9 cellular contexts compared by ENCODE assay signal in the genomic region with DNA sequence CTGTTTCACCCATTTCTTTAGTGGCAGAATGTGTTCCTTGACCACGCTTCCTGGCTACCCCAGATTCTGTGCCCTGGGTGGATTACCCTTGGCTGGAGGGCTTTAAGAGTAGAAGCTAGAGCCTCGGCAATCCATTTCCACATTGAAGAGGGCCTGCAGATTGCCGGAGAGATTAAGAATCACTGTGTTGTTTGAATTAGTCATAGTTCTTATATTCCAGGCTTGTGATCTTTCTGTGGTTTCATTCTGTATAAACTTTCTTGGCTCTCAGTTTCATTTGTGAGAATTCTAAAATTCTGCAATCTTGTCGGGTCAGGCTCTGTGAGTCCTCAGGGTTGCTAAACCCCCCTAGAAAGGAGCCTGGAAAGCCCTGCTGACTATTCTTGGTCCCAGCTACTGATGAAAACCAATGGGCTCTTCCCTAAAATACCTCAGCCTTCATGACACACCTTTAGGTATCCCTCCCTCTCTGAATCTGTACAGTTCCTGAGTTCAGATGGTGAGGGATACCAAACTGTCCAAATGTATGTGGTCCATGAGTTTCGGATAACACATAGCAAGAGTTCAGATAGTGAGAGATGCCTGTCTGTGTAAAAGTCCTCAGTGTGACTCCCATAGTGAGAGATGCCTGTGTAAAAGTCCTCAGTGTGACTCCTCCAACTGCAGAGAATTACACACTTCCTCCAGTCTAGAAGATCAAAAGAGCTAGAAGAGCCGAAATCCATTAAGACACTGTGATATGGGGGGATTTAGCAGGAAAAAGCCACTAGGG. TPM values are rescaled to one million over a fixed set of nuclear protein-coding genes. Genes with fewer than 3 reads are reported as not detected.
DNase-seq lines count a peak whose midpoint lies in the region; ATAC-seq, FAIRE-seq and TF ChIP-seq lines count a peak whose summit lies in the region.
"Had no signal": no experiment of that assay in that cellular context is flagged by ENCODE, and none has a peak within 500 bp of the region (broad histone marks: within the 10 kb centered on the region; RNA-seq: fewer than 3 reads in every experiment).

No MANE protein-coding gene starts in this region.

- DNase-seq in CD4-positive, CD25-positive, alpha-beta regulatory T cell: peak in 1 of 3 donors; percentile 17
- no peak for DNase-seq in GM12878 (ENCODE audit: low read depth, low spot score)
- DNase-seq in natural killer cell: no peak
- DNase-seq in stimulated activated CD8-positive, alpha-beta memory T cell treated with anti-CD3 and anti-CD28 coated beads, Interleukin-4, amount 100 ng/mL, for 48 hours: no peak
- DNase-seq: NCI-H1694 had no signal

- in situ Hi-C loops in GM12878 (cut with MboI): no loop called here

- peak overlapping the region; percentile 44 for H3K27ac ChIP-seq in CD4-positive, CD25-positive, alpha-beta regulatory T cell (ENCODE audit: insufficient read depth, low read length, poor library complexity, severe bottlenecking)
- no peak overlapping the region for H3K27ac ChIP-seq in GM12878 (ENCODE audit: control insufficient read depth, insufficient read depth)

- no peaks in the 10 kb centered on the region for H3K27me3 ChIP-seq in CD4-positive, CD25-positive, alpha-beta regulatory T cell (ENCODE audit: control insufficient read depth, insufficient read depth, low read length)
- H3K27me3 ChIP-seq in GM12878 (replicated peaks in 1 of 2; ENCODE audit: control insufficient read depth in 2 of 2, insufficient read depth in 2 of 2, low read length in 1 of 2): no peaks in the 10 kb centered on the region

- peaks cover 15 to 67% (median 53%) of the 10 kb centered on the region in 4 donors for H3K4me1 Mint-ChIP-seq in CD4-positive, CD25-positive, alpha-beta regulatory T cell
- H3K4me1 Mint-ChIP-seq in IgD-negative memory B cell (peaks cover 21 to 37% (median 29%) of the 10 kb centered on the region in 3 donors), natural killer cell (peaks cover 38 to 53% of the 10 kb centered on the region in 2 donors)

- no peak for TF ChIP-seq EP300 in GM12878 (IDR thresholded peaks at IDR 0.05; ENCODE audit: borderline replicate concordance in 1 of 2, control insufficient read depth in 1 of 2, low read depth in 2 of 2, low read length in 2 of 2)

- SMC1A ChIA-PET in GM12878 (lab: Charles Lee; ENCODE audit: uncharacterized antibody, unreplicated experiment): interaction anchor here (0.6 kb wide), 1 partner anchor 11 kb away, joined by 4 read pairs; no protein-coding TSS in a partner anchor

- CTCF ChIA-PET in GM12878 (lab: Yijun Ruan, JAX): interaction anchor here (0.6 kb wide), 1 partner anchor 104 kb away, joined by 4 read pairs; no protein-coding TSS in a partner anchor

- no peak overlapping the region for H2AFZ ChIP-seq in GM12878 (ENCODE audit: control insufficient read depth, low read depth, low read length)

- H4K20me1 ChIP-seq in GM12878 (ENCODE audit: control insufficient read depth, insufficient read depth): no peaks in the 10 kb centered on the region

- no peak overlapping the region for H3K4me2 ChIP-seq in GM12878 (ENCODE audit: control insufficient read depth, insufficient read depth)

- H3K9ac ChIP-seq in GM12878 (ENCODE audit: control insufficient read depth, insufficient read depth, low read length): no peak overlapping the region

- no peak for ATAC-seq in CD4-positive, CD25-positive, alpha-beta regulatory T cell (ENCODE audit: low read depth in 2 of 2)
- ATAC-seq in GM12878: no peak
- ATAC-seq in natural killer cell: no peak
- no peak for ATAC-seq in GM19397 (IDR thresholded peaks at IDR 0.05; ENCODE audit: unreplicated experiment)
- ATAC-seq in GM21528 (IDR thresholded peaks at IDR 0.05; ENCODE audit: low FRiP score, unreplicated experiment): no peak
- ATAC-seq in GM21390 (IDR thresholded peaks at IDR 0.05; ENCODE audit: unreplicated experiment): no peak

- no peak for TF ChIP-seq CTCF in GM12878 (IDR thresholded peaks at IDR 0.05 in 2 of 3, conservative IDR thresholded peaks at IDR 0.05 in 1 of 3; ENCODE audit: control insufficient read depth in 2 of 3, extremely low read depth in 1 of 3, insufficient read depth in 1 of 3, low read depth in 3 of 3, low read length in 3 of 3)
- TF ChIP-seq CTCF in natural killer cell (IDR thresholded peaks at IDR 0.05): no peak

- H3K27me3 Mint-ChIP-seq in CD4-positive, CD25-positive, alpha-beta regulatory T cell: no peaks in the 10 kb centered on the region
- H3K27me3 Mint-ChIP-seq in IgD-negative memory B cell (no peaks in the 10 kb centered on the region), natural killer cell (ENCODE audit: low read depth in 2 of 2) (no peaks in the 10 kb centered on the region)

- H3K27ac Mint-ChIP-seq in CD4-positive, CD25-positive, alpha-beta regulatory T cell: peak overlapping the region; percentile 75 to 90 (median 81)
- H3K27ac Mint-ChIP-seq in IgD-negative memory B cell (peak overlapping the region; percentile 59 to 71 (median 68)), natural killer cell (peak overlapping the region; percentile 81 to 97)

- H3K9me3 Mint-ChIP-seq in CD4-positive, CD25-positive, alpha-beta regulatory T cell: no peaks in the 10 kb centered on the region
- H3K9me3 Mint-ChIP-seq in IgD-negative memory B cell (no peaks in the 10 kb centered on the region), natural killer cell (no peaks in the 10 kb centered on the region)

- intact Hi-C loops in GM12878 (cut with micrococcal nuclease; ENCODE audit: unreplicated experiment) (loop anchor here (10.0 kb wide), 1 partner anchor 195 kb away; no protein-coding TSS in a partner anchor), natural killer cell (cut with micrococcal nuclease) (loop anchor here (5.0 kb wide), 2 partner anchors 292 to 582 kb away; partner anchors contain the start of gene KPNA3)

- POLR2A ChIA-PET in GM12878 (lab: Charles Lee): no interaction called here

- H3K4me1 ChIP-seq in CD4-positive, CD25-positive, alpha-beta regulatory T cell (ENCODE audit: control insufficient read depth, insufficient read depth, low read length, poor library complexity, severe bottlenecking): peaks cover 40% of the 10 kb centered on the region
- H3K4me1 ChIP-seq in GM12878 (ENCODE audit: control insufficient read depth, insufficient read depth, low read length): no peaks in the 10 kb centered on the region; the same call in 1 of the 2 replicates

- peak overlapping the region in 2 of 4 donors; percentile 39 to 41 for H3K4me3 Mint-ChIP-seq in CD4-positive, CD25-positive, alpha-beta regulatory T cell
- H3K4me3 Mint-ChIP-seq in IgD-negative memory B cell: peak overlapping the region in 1 of 4 donors; percentile 28
- no peak overlapping the region for H3K4me3 Mint-ChIP-seq in natural killer cell

- H3K79me2 ChIP-seq in GM12878 (ENCODE audit: control insufficient read depth, insufficient read depth, low read length): peaks cover 10% of the 10 kb centered on the region

- BruUV-seq in GM12878 (replicated peaks; lab: Mats Ljungman, UMichigan): no TSS peak

- RAD21 ChIA-PET in GM12878 (lab: Charles Lee; ENCODE audit: unreplicated experiment): no interaction called here

- no peaks in the 10 kb centered on the region for H3K9me3 ChIP-seq in CD4-positive, CD25-positive, alpha-beta regulatory T cell (ENCODE audit: control insufficient read depth in 2 of 2, low read length in 2 of 2)
- H3K9me3 ChIP-seq in GM12878 (replicated peaks; ENCODE audit: control insufficient read depth, insufficient read depth, low read length): no peaks in the 10 kb centered on the region; the same call in 2 of the 3 replicates

- FAIRE-seq in GM12878 (lab: Jason Lieb, UNC): no peak

- no peak for TF ChIP-seq RAD21 in GM12878 (IDR thresholded peaks at IDR 0.05; ENCODE audit: insufficient read depth, low read depth, low read length)

- H3K36me3 ChIP-seq in CD4-positive, CD25-positive, alpha-beta regulatory T cell (ENCODE audit: control insufficient read depth, insufficient read depth, low read length): peaks cover 15% of the 10 kb centered on the region
- peaks cover 0 to 7% of the 10 kb centered on the region in 2 experiments; a peak in 1 of 4 replicates for H3K36me3 ChIP-seq in GM12878 (ENCODE audit: control insufficient read depth in 2 of 2, insufficient read depth in 2 of 2, low read length in 1 of 2)

- TF ChIP-seq POLR2A in GM12878 (IDR thresholded peaks at IDR 0.05; ENCODE audit: low read depth, low read length): no peak

- H3K36me3 Mint-ChIP-seq in CD4-positive, CD25-positive, alpha-beta regulatory T cell: peaks cover 23% of the 10 kb centered on the region
- H3K36me3 Mint-ChIP-seq in IgD-negative memory B cell (peaks cover 9% of the 10 kb centered on the region), natural killer cell (no peaks in the 10 kb centered on the region)

- peak overlapping the region; percentile 73 for H3K4me3 ChIP-seq in CD4-positive, CD25-positive, alpha-beta regulatory T cell (ENCODE audit: low read depth, low read length)
- no peak overlapping the region for H3K4me3 ChIP-seq in GM12878

- WGBS in GM12878 (ENCODE audit: insufficient coverage, insufficient replicate concordance, low lambda C conversion rate, missing lambda C conversion rate): 75% methylated on average over 6 of the region's 6 CpGs

RNA-seq across cellular contexts. Expression of gene PHF11, which starts 4.3 kb away (rescaled TPM):
- total RNA-seq in CD4-positive, CD25-positive, alpha-beta regulatory T cell: 122 TPM
- polyA plus RNA-seq in CD4-positive, CD25-positive, alpha-beta regulatory T cell: 100 to 1,000 TPM; 101 to 134 (median 115) TPM
- polyA plus RNA-seq in IgD-negative memory B cell: 70.1 TPM
- total RNA-seq in GM12878 (2013; cell fraction: nucleolus; rRNA removed): 69.4 and 73.9 TPM in 2 replicates
- total RNA-seq in GM12878 (2014; rRNA removed): 17.8 and 24.5 TPM in 2 replicates
- 35.0 and 36.3 TPM in 2 replicates for total RNA-seq in GM12878 (2014; rRNA removed; fragmentation: Illumina TruSeq; extraction: Trizol)
- 33.9 and 35.6 TPM in 2 replicates for total RNA-seq in GM12878 (2021)
- polyA plus RNA-seq in GM12878 (2011; ENCODE audit: low read depth): 61.1 TPM
- 77.3 and 89.2 TPM in 2 replicates for polyA plus RNA-seq in GM12878 (2011; rRNA removed)
- polyA plus RNA-seq in GM12878 (2011; cell fraction: cytosol; rRNA removed): 30.5 and 35.1 TPM in 2 replicates
- polyA plus RNA-seq in GM12878 (2011; cell fraction: nucleus; rRNA removed): 74.2 and 92.7 TPM in 2 replicates
- polyA plus RNA-seq in GM12878 (2012): 49.4 and 62.6 TPM in 2 replicates
- polyA plus RNA-seq in GM12878 (2014; fragmentation: Illumina TruSeq; extraction: Trizol): 50.1 and 64.6 TPM in 2 replicates
- polyA plus RNA-seq in GM12878 (2014; fragmentation: Nextera tagmentation; extraction: Ambion mirVana): 10 to 100 TPM; 16.9 to 23.0 TPM
- polyA plus RNA-seq in GM12878 (2014; rRNA removed): 39.7 and 40.9 TPM in 2 replicates
- 10 to 100 TPM; 24.2 to 31.6 TPM for polyA plus RNA-seq in GM12878 (2016; fragmentation: Nextera tagmentation; extraction: Ambion mirVana)
- 25.4 and 33.2 TPM in 2 replicates for polyA minus RNA-seq in GM12878 (2011; rRNA and poly(A)+ RNA removed)
- polyA minus RNA-seq in GM12878 (2011; cell fraction: cytosol; rRNA and poly(A)+ RNA removed): 12.0 and 12.8 TPM in 2 replicates
- polyA minus RNA-seq in GM12878 (2011; cell fraction: nucleus; rRNA and poly(A)+ RNA removed): 18.4 and 27.5 TPM in 2 replicates
- 100 to 1,000 TPM in 2 of 3 donors, 10 to 100 TPM in 1; 89.0 to 113 (median 111) TPM for total RNA-seq in natural killer cell

RNA-seq across cellular contexts. Expression of gene SETDB2, which starts 56.0 kb away (rescaled TPM):
- total RNA-seq in CD4-positive, CD25-positive, alpha-beta regulatory T cell: 24.4 TPM
- 10 to 100 TPM; 11.0 to 23.0 (median 14.8) TPM for polyA plus RNA-seq in CD4-positive, CD25-positive, alpha-beta regulatory T cell
- 15.0 TPM for polyA plus RNA-seq in IgD-negative memory B cell
- 37.4 and 39.0 TPM in 2 replicates for total RNA-seq in GM12878 (2013; cell fraction: nucleolus; rRNA removed)
- 5.7 and 6.6 TPM in 2 replicates for total RNA-seq in GM12878 (2014; rRNA removed)
- total RNA-seq in GM12878 (2014; rRNA removed; fragmentation: Illumina TruSeq; extraction: Trizol): 8.3 and 9.5 TPM in 2 replicates
- total RNA-seq in GM12878 (2021): 5.7 and 6.6 TPM in 2 replicates
- 2.7 TPM for polyA plus RNA-seq in GM12878 (2011; ENCODE audit: low read depth)
- polyA plus RNA-seq in GM12878 (2011; rRNA removed): 8.9 and 16.8 TPM in 2 replicates
- polyA plus RNA-seq in GM12878 (2011; cell fraction: cytosol; rRNA removed): 2.6 and 3.3 TPM in 2 replicates
- polyA plus RNA-seq in GM12878 (2011; cell fraction: nucleus; rRNA removed): 7.7 and 8.5 TPM in 2 replicates
- polyA plus RNA-seq in GM12878 (2012): 5.1 and 7.3 TPM in 2 replicates
- polyA plus RNA-seq in GM12878 (2014; fragmentation: Illumina TruSeq; extraction: Trizol): 8.2 and 8.7 TPM in 2 replicates
- 1 to 10 TPM; 1.2 to 1.4 TPM for polyA plus RNA-seq in GM12878 (2014; fragmentation: Nextera tagmentation; extraction: Ambion mirVana)
- 3.1 and 4.5 TPM in 2 replicates for polyA plus RNA-seq in GM12878 (2014; rRNA removed)
- 10 to 100 TPM in 1 of 2 experiments, 1 to 10 TPM in 1; 8.4 to 10.0 TPM for polyA plus RNA-seq in GM12878 (2016; fragmentation: Nextera tagmentation; extraction: Ambion mirVana)
- 5.4 and 7.6 TPM in 2 replicates for polyA minus RNA-seq in GM12878 (2011; rRNA and poly(A)+ RNA removed)
- polyA minus RNA-seq in GM12878 (2011; cell fraction: cytosol; rRNA and poly(A)+ RNA removed): 2.5 and 4.4 TPM in 2 replicates
- polyA minus RNA-seq in GM12878 (2011; cell fraction: nucleus; rRNA and poly(A)+ RNA removed): 9.9 and 13.2 TPM in 2 replicates
- total RNA-seq in natural killer cell: 10 to 100 TPM; 15.8 to 17.4 (median 16.4) TPM

RNA-seq across cellular contexts. Expression of gene CAB39L, which starts 56.2 kb away (rescaled TPM):
- 3.0 TPM for total RNA-seq in CD4-positive, CD25-positive, alpha-beta regulatory T cell
- 10 to 100 TPM in 2 of 4 donors, 1 to 10 TPM in 2; 6.9 to 13.9 (median 10.0) TPM for polyA plus RNA-seq in CD4-positive, CD25-positive, alpha-beta regulatory T cell
- polyA plus RNA-seq in IgD-negative memory B cell (1.7 TPM), GM12878 (2011; rRNA removed) (2.9 and 5.0 TPM in 2 replicates), GM12878 (2014; fragmentation: Illumina TruSeq; extraction: Trizol) (1.9 and 2.0 TPM in 2 replicates), GM12878 (2014; fragmentation: Nextera tagmentation; extraction: Ambion mirVana) (1 to 10 TPM in 1 of 2 experiments, under 1 TPM in 1; 0.88 to 1.6 TPM), GM12878 (2014; rRNA removed) (1.0 and 1.4 TPM in 2 replicates), GM12878 (2016; fragmentation: Nextera tagmentation; extraction: Ambion mirVana) (1 to 10 TPM; 1.6 to 1.8 TPM)
- total RNA-seq in GM12878 (2013; cell fraction: nucleolus; rRNA removed): 3.0 and 3.2 TPM in 2 replicates
- total RNA-seq in GM12878 (2014; rRNA removed) (1.2 and 1.9 TPM in 2 replicates), GM12878 (2014; rRNA removed; fragmentation: Illumina TruSeq; extraction: Trizol) (1.9 and 2.1 TPM in 2 replicates), GM12878 (2021) (2.2 and 3.0 TPM in 2 replicates), natural killer cell (1 to 10 TPM; 4.4 to 6.5 (median 6.0) TPM)
- polyA plus RNA-seq in GM12878 (2011; ENCODE audit: low read depth): 2.6 TPM
- 1.4 and 1.9 TPM in 2 replicates for polyA plus RNA-seq in GM12878 (2011; cell fraction: cytosol; rRNA removed)
- 1.0 and 1.5 TPM in 2 replicates for polyA plus RNA-seq in GM12878 (2011; cell fraction: nucleus; rRNA removed)
- 2.8 and 3.0 TPM in 2 replicates for polyA plus RNA-seq in GM12878 (2012)
- polyA minus RNA-seq in GM12878 (2011; rRNA and poly(A)+ RNA removed): 2.8 and 3.0 TPM in 2 replicates
- polyA minus RNA-seq in GM12878 (2011; cell fraction: cytosol; rRNA and poly(A)+ RNA removed): 1.0 and 1.9 TPM in 2 replicates
- 1.1 and 1.2 TPM in 2 replicates for polyA minus RNA-seq in GM12878 (2011; cell fraction: nucleus; rRNA and poly(A)+ RNA removed)
